ENCODE assay signal across 8 cellular contexts in the genomic region with DNA sequence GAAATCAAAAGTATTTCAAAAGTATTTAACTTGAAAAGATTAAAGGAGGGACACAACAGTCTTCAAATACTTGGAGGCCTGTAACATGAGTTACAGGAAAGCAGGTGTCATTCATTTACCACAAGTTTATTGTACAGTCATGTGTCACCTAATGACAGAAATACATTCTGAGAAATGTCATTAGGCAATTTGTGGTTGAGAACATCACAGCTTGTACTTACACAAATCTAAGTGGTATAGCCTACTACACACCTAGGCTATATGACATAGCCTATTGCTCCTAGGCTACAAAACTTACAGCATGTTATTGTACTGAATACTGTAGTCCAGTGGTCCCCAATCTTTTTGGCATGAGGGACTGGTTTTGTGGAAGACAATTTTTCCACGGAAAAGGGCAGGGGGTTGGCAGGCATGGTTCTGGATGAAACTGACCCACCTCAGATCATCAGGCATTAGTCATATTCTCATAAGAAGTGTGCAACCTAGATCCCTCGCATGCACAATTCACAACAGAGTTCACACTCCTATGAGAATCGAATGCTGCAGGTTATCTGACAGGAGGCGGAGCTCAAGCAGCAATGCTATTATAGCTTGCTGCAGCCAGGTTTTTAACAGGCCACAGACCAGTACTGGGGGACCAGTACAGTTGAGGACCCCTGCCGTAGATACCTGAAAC. TPM values are rescaled to one million over a fixed set of nuclear protein-coding genes. Genes with fewer than 3 reads are reported as not detected.
DNase-seq lines count a peak whose midpoint lies in the region; ATAC-seq and TF ChIP-seq lines count a peak whose summit lies in the region.

No MANE protein-coding gene starts in this region.

- TF ChIP-seq POLR2A in stomach (IDR thresholded peaks at IDR 0.05) = no peak

- H3K27ac Mint-ChIP-seq in central memory CD8-positive, alpha-beta T cell (ENCODE audit: low read depth) = no peak overlapping the region

- DNase-seq in GM12864 (ENCODE audit: low read depth) (peak; percentile 55), HL-60 (ENCODE audit: low read depth in 1 of 2, low spot score in 1 of 2) (peak; percentile 47 to 75), stomach (no peak), SHP77 treated with DMSO at 0.1 percent for 48 hours (lab: John Stamatoyannopoulos, UW) (no peak), foreskin keratinocyte (no peak), NCI-H187 (lab: John Stamatoyannopoulos, UW) (no peak)
- DNase-seq in central memory CD8-positive, alpha-beta T cell (ENCODE audit: low spot score in 2 of 2) = no peak

- peaks cover 50% of the 10 kb centered on the region for H3K4me1 Mint-ChIP-seq in central memory CD8-positive, alpha-beta T cell

- H3K27ac ChIP-seq in HL-60 (replicated peaks) (peak overlapping the region; percentile 73), stomach (peak overlapping the region in 4 of 5 donors; percentile 25 to 81 (median 52)), foreskin keratinocyte (no peak overlapping the region)

- intact Hi-C loops in stomach (cut with DNase I; ENCODE audit: low total_unique reads) = no loop called here

- H3K36me3 ChIP-seq in stomach = no peaks in the 10 kb centered on the region

- no peaks in the 10 kb centered on the region for H3K9me3 ChIP-seq in stomach

- no peak for TF ChIP-seq CTCF in GM12864 (IDR thresholded peaks at IDR 0.05; ENCODE audit: low read depth, low read length, missing control alignments)
- TF ChIP-seq CTCF in HL-60 (IDR thresholded peaks at IDR 0.05; ENCODE audit: insufficient read depth, low read length) = no peak
- no peak for TF ChIP-seq CTCF in stomach (IDR thresholded peaks at IDR 0.05)
- no peak for TF ChIP-seq CTCF in foreskin keratinocyte (conservative IDR thresholded peaks at IDR 0.05)

- H3K27me3 ChIP-seq in HL-60 (ENCODE audit: insufficient read depth, poor library complexity, severe bottlenecking) (no peaks in the 10 kb centered on the region), stomach (no peaks in the 10 kb centered on the region), foreskin keratinocyte (no peaks in the 10 kb centered on the region)

- peak; percentile 75 for ATAC-seq in GM21515 (IDR thresholded peaks at IDR 0.05; ENCODE audit: unreplicated experiment)
- peak; percentile 59 for ATAC-seq in central memory CD8-positive, alpha-beta T cell (replicated peaks; ENCODE audit: extremely low read depth, poor library complexity, severe bottlenecking)
- ATAC-seq in foreskin keratinocyte = no peak

- 56 to 74% (median 66%) methylated on average over 3 to 5 of the region's 5 CpGs for WGBS in stomach, 5 donors

- peaks cover 2% of the 10 kb centered on the region for H3K36me3 Mint-ChIP-seq in central memory CD8-positive, alpha-beta T cell (ENCODE audit: insufficient read depth)

- no peaks in the 10 kb centered on the region for H3K9me3 Mint-ChIP-seq in central memory CD8-positive, alpha-beta T cell

- no peak overlapping the region; the same call in 1 of the 2 replicates for H3K4me3 ChIP-seq in GM12864 (ENCODE audit: low read depth, low read length)
- no peak overlapping the region for H3K4me3 ChIP-seq in HL-60 (replicated peaks; ENCODE audit: insufficient read depth, low read length)
- no peak overlapping the region for H3K4me3 ChIP-seq in stomach

- H3K4me1 ChIP-seq in stomach = peaks cover 25 to 89% (median 55%) of the 10 kb centered on the region in 4 donors
- peaks cover 10% of the 10 kb centered on the region for H3K4me1 ChIP-seq in foreskin keratinocyte

- H3K27me3 Mint-ChIP-seq in central memory CD8-positive, alpha-beta T cell = no peaks in the 10 kb centered on the region

- peak overlapping the region; percentile 55 for H3K4me3 Mint-ChIP-seq in central memory CD8-positive, alpha-beta T cell

- no peak for TF ChIP-seq EP300 in stomach (IDR thresholded peaks at IDR 0.05)

RNA-seq across cellular contexts. Expression of gene PHTF1, which starts 25.0 kb away (rescaled TPM):
- 10 to 100 TPM in 4 of 5 donors, 1 to 10 TPM in 1; 7.0 to 48.2 (median 38.2) TPM for total RNA-seq in stomach
- 1 to 10 TPM; 3.9 to 8.2 (median 8.2) TPM for polyA plus RNA-seq in stomach
- 12.0 and 13.5 TPM in 2 replicates for total RNA-seq in foreskin keratinocyte
- 5.9 and 6.3 TPM in 2 replicates for polyA plus RNA-seq in foreskin keratinocyte

RNA-seq across cellular contexts. Expression of gene RSBN1, which starts 28.0 kb away (rescaled TPM):
- total RNA-seq in stomach (10 to 100 TPM; 10.7 to 58.9 (median 27.5) TPM), foreskin keratinocyte (11.7 and 12.3 TPM in 2 replicates)
- polyA plus RNA-seq in stomach (1 to 10 TPM; 2.8 to 4.1 (median 3.5) TPM), foreskin keratinocyte (2.0 and 2.5 TPM in 2 replicates)

Comparison
In these comparisons a context has a peak if more than half of its experiments do, and no peak if none do; other contexts are left out.
1. DNase-seq: peak in GM12864 (single experiment) and HL-60 (2 of 2); none in central memory CD8-positive, alpha-beta T cell (0 of 2), stomach (single experiment), SHP77 treated with DMSO at 0.1 percent for 48 hours (single experiment), foreskin keratinocyte (0 of 2) and NCI-H187 (0 of 2).